Comparison of ENCODE assay signal across 24 cellular contexts in genomic region chr1:43072314-43072713, GRCh38.
"Had no signal": no experiment of that assay in that cellular context is flagged by ENCODE, and none has a peak within 500 bp of the region (broad histone marks: within the 10 kb centered on the region; RNA-seq: fewer than 3 reads in every experiment).

No MANE protein-coding gene starts in this region.

- H3K36me3 Mint-ChIP-seq: activated naive CD4-positive, alpha-beta T cell treated with anti-CD3 and anti-CD28 coated beads, Interleukin-2, amount 50 U/mL, for 24 hours; immature natural killer cell; naive thymus-derived CD4-positive, alpha-beta T cell had no signal

- ATAC-seq: activated CD4-positive, alpha-beta T cell treated with anti-CD3 and anti-CD28 coated beads for 36 hours; activated T-cell treated with anti-CD3 and anti-CD28 coated beads, Interleukin-2, amount 50 U/mL, for 72 hours; heart right ventricle; mucosa of descending colon; naive thymus-derived CD4-positive, alpha-beta T cell had no signal

- H3K36me3 ChIP-seq: cardiac muscle cell, esophagus squamous epithelium, heart right ventricle, left ventricle myocardium inferior, neutrophil, pancreas, right lobe of liver, stomach, upper lobe of left lung had no signal

- H3K4me3 Mint-ChIP-seq: activated CD4-positive, alpha-beta memory T cell treated with anti-CD3 and anti-CD28 coated beads, Interleukin-2, amount 10 ng/mL, durations not matched to agents 7 days and 5 days; activated CD4-positive, alpha-beta T cell treated with anti-CD3 and anti-CD28 coated beads for 36 hours; activated naive CD4-positive, alpha-beta T cell treated with anti-CD3 and anti-CD28 coated beads, Interleukin-2, amount 50 U/mL, for 24 hours; activated T-cell treated with anti-CD3 and anti-CD28 coated beads, Interleukin-2, amount 50 U/mL, for 72 hours; dendritic cell treated with granulocyte-macrophage colony-stimulating factor and Interleukin-4, amounts not matched to agents 40 ng/mL and 50 ng/mL, for 4 days; immature natural killer cell; naive thymus-derived CD4-positive, alpha-beta T cell had no signal

- H3K9me3 ChIP-seq: esophagus squamous epithelium, heart right ventricle, left ventricle myocardium inferior, mucosa of descending colon, neutrophil, pancreas, right lobe of liver, stomach, upper lobe of left lung had no signal

- H3K4me3 ChIP-seq: cardiac muscle cell, esophagus squamous epithelium, heart right ventricle, left ventricle myocardium inferior, mucosa of descending colon, pancreas, right lobe of liver, stomach, upper lobe of left lung had no signal

- H3K27ac ChIP-seq: cardiac muscle cell, heart right ventricle, left ventricle myocardium inferior, neutrophil, pancreas, right lobe of liver, upper lobe of left lung had no signal

- H3K27me3 ChIP-seq: cardiac muscle cell, esophagus squamous epithelium, pancreas, right lobe of liver had no signal

- DNase-seq: activated CD4-positive, alpha-beta memory T cell treated with anti-CD3 and anti-CD28 coated beads, Interleukin-2, amount 10 ng/mL, durations not matched to agents 7 days and 5 days; activated CD4-positive, alpha-beta T cell treated with anti-CD3 and anti-CD28 coated beads for 36 hours; activated CD8-positive, alpha-beta memory T cell treated with anti-CD3 and anti-CD28 coated beads, Interleukin-2, amount 50 U/mL, for 4 hours; activated gamma-delta T cell; activated T-cell treated with anti-CD3 and anti-CD28 coated beads, Interleukin-2, amount 50 U/mL, for 72 hours; effector memory CD4-positive, alpha-beta T cell; esophagus squamous epithelium; heart right ventricle; immature natural killer cell; kidney glomerular epithelial cell; left ventricle myocardium inferior; mammary epithelial cell; mucosa of descending colon; pancreas; right lobe of liver; stimulated activated CD4-positive, alpha-beta T cell treated with anti-CD3 and anti-CD28 coated beads, Interleukin-15, amount 100 ng/mL, for 24 hours; stimulated activated CD4-positive, alpha-beta T cell treated with anti-CD3 and anti-CD28 coated beads, Interleukin-2, amount 100 ng/mL, for 48 hours; stomach; upper lobe of left lung had no signal

- H3K27ac Mint-ChIP-seq: activated CD4-positive, alpha-beta memory T cell treated with anti-CD3 and anti-CD28 coated beads, Interleukin-2, amount 10 ng/mL, durations not matched to agents 7 days and 5 days; activated CD4-positive, alpha-beta T cell treated with anti-CD3 and anti-CD28 coated beads for 36 hours; activated naive CD4-positive, alpha-beta T cell treated with anti-CD3 and anti-CD28 coated beads, Interleukin-2, amount 50 U/mL, for 24 hours; activated T-cell treated with anti-CD3 and anti-CD28 coated beads, Interleukin-2, amount 50 U/mL, for 72 hours; dendritic cell treated with granulocyte-macrophage colony-stimulating factor and Interleukin-4, amounts not matched to agents 40 ng/mL and 50 ng/mL, for 4 days had no signal

- H3K27me3 Mint-ChIP-seq: activated naive CD4-positive, alpha-beta T cell treated with anti-CD3 and anti-CD28 coated beads, Interleukin-2, amount 50 U/mL, for 24 hours had no signal

- H3K4me1 ChIP-seq: pancreas had no signal

- H3K9me3 Mint-ChIP-seq: activated CD4-positive, alpha-beta memory T cell treated with anti-CD3 and anti-CD28 coated beads, Interleukin-2, amount 10 ng/mL, durations not matched to agents 7 days and 5 days; activated naive CD4-positive, alpha-beta T cell treated with anti-CD3 and anti-CD28 coated beads, Interleukin-2, amount 50 U/mL, for 24 hours; activated T-cell treated with anti-CD3 and anti-CD28 coated beads, Interleukin-2, amount 50 U/mL, for 72 hours; dendritic cell treated with granulocyte-macrophage colony-stimulating factor and Interleukin-4, amounts not matched to agents 40 ng/mL and 50 ng/mL, for 4 days; immature natural killer cell; naive thymus-derived CD4-positive, alpha-beta T cell had no signal
